In the genomic region with DNA sequence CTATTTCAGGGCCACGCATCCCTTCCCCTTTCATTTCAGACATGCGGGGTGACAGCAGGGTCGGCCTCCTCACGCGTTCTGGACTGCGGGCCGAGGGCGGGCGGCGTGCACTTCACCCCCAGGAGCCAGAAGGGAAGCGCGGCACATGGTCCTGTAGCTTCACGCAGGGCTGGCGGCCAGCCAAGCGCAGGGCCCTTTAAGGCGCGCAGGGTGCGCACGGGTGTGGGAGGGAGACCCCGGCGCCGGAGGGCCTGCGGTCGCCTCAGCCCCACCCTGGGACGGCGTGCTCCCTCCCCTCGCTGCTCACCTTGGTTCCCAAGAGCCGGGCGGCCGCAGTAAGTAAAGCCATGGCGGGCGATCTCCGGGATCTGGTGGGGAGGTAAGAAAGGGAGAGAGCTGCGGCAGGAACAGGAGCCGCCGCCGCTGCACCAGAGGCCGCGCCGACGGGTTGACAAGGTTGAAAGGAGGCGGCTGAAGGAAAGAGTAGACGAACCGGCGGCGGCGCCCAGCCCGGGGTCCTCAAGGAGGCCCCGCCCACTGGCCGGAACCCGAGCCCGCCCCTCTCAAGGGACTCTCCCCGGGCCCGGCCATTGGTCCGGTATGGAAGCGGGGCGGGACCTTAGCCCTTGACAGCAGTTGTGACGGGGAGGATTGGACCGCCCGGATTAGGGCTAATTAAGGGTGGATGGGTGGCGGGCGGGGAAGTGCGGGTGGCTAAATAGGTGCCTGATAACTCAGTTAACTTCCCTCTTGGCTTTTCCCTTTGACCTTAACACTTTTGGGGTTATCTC, we compare ENCODE assay signal across 8 cellular contexts. TPM values are rescaled to one million over a fixed set of nuclear protein-coding genes. Genes with fewer than 3 reads are reported as not detected.
DNase-seq lines count a peak whose midpoint lies in the region; ATAC-seq and TF ChIP-seq lines count a peak whose summit lies in the region.

A gene (minus strand): TSS at position 478 of the 791 bp plus-strand sequence. CDS start 129 bp downstream, at position 349.

- H3K36me3 ChIP-seq in right lobe of liver, result peaks cover 0 to 5% (median 0%) of the 10 kb centered on the region in 4 donors

- peak within 1 kb of the TSS; percentile 98 for H3K27ac Mint-ChIP-seq in activated CD4-positive, alpha-beta memory T cell treated with anti-CD3 and anti-CD28 coated beads for 36 hours

- peaks cover 46% of the 10 kb centered on the region for H3K4me1 Mint-ChIP-seq in activated CD4-positive, alpha-beta memory T cell treated with anti-CD3 and anti-CD28 coated beads for 36 hours (ENCODE audit: low read depth)

- H3K4me1 ChIP-seq in right lobe of liver, result peaks cover 0 to 72% (median 24%) of the 10 kb centered on the region in 4 donors

- H3K27ac ChIP-seq in dorsolateral prefrontal cortex (peak within 1 kb of the TSS; percentile 59 to 98 (median 91)), right lobe of liver (peak within 1 kb of the TSS; percentile 46 to 96 (median 92))

- peak; percentile 83 for TF ChIP-seq POLR2A in right lobe of liver (IDR thresholded peaks at IDR 0.05)

- no peaks in the 10 kb centered on the region for H3K9me3 ChIP-seq in right lobe of liver

- peak; percentile 100 for DNase-seq in CD1c-positive myeloid dendritic cell (ENCODE audit: extremely low spot score)
- DNase-seq in NCI-H82 treated with DMSO at 0.1 percent for 48 hours (lab: John Stamatoyannopoulos, UW; ENCODE audit: unreplicated experiment), result peak; percentile 95
- DNase-seq in activated CD4-positive, alpha-beta memory T cell treated with anti-CD3 and anti-CD28 coated beads for 36 hours, result peak; percentile 99
- DNase-seq in dorsolateral prefrontal cortex, result peak; percentile 96 to 99 (median 99)
- peak; percentile 99 to 100 (median 100) for DNase-seq in right lobe of liver
- DNase-seq in stimulated activated CD4-positive, alpha-beta T cell treated with anti-CD3 and anti-CD28 coated beads, Interleukin-4, amount 100 ng/mL, for 4 hours, result peak; percentile 98 to 99

- ATAC-seq in GM19438 (IDR thresholded peaks at IDR 0.05; ENCODE audit: low read depth, unreplicated experiment), result peak; percentile 89
- ATAC-seq in HG03575 (IDR thresholded peaks at IDR 0.05; ENCODE audit: extremely low read depth, insufficient number of reproducible peaks, low FRiP score, unreplicated experiment), result peak; percentile 51
- peak; percentile 90 to 98 (median 92) for ATAC-seq in right lobe of liver

- H3K27me3 ChIP-seq in dorsolateral prefrontal cortex (no peaks in the 10 kb centered on the region), right lobe of liver (no peaks in the 10 kb centered on the region)

- intact Hi-C loops in activated CD4-positive, alpha-beta memory T cell treated with anti-CD3 and anti-CD28 coated beads for 36 hours (cut with micrococcal nuclease), result loop anchor here (1.0 to 2.0 kb wide), 10 partner anchors 16 to 182 kb away; a partner anchor contains a TSS
- intact Hi-C loops in dorsolateral prefrontal cortex (cut with DNase I), result loop anchor here (1.0 to 2.0 kb wide), 3 partner anchors 15 to 165 kb away; a partner anchor contains a TSS
- intact Hi-C loops in right lobe of liver (cut with DNase I), result no loop called here

- TF ChIP-seq CTCF in dorsolateral prefrontal cortex (IDR thresholded peaks at IDR 0.05 in 54 of 56, conservative IDR thresholded peaks at IDR 0.05 in 2 of 56; ENCODE audit: low read depth in 1 of 56, partially characterized antibody in 56 of 56) (peak in 22 of 56 donors; percentile 3 to 49 (median 23)), right lobe of liver (IDR thresholded peaks at IDR 0.05) (no peak)

- peak within 1 kb of the TSS; percentile 98 for H3K4me3 Mint-ChIP-seq in activated CD4-positive, alpha-beta memory T cell treated with anti-CD3 and anti-CD28 coated beads for 36 hours

- H3K9me3 Mint-ChIP-seq in activated CD4-positive, alpha-beta memory T cell treated with anti-CD3 and anti-CD28 coated beads for 36 hours, result no peaks in the 10 kb centered on the region

- POLR2A ChIA-PET in activated CD4-positive, alpha-beta memory T cell treated with anti-CD3 and anti-CD28 coated beads for 36 hours (lab: Charles Lee), result interaction anchor here (0.6 to 2.4 kb wide), 9 partner anchors 11 to 110 kb away, joined by 3 to 9 read pairs (median 3); a partner anchor contains a TSS

- CTCF ChIA-PET in activated CD4-positive, alpha-beta memory T cell treated with anti-CD3 and anti-CD28 coated beads for 36 hours (lab: Charles Lee), result interaction anchor here (1.0 to 2.0 kb wide), 5 partner anchors 9 to 164 kb away, joined by 3 to 6 read pairs (median 4); a partner anchor contains a TSS

- WGBS in right lobe of liver (ENCODE audit: insufficient coverage, low coverage, low lambda C conversion rate, missing lambda C conversion rate), result 0% methylated on average over 24 of the region's 63 CpGs

- peaks cover 21% of the 10 kb centered on the region for H3K36me3 Mint-ChIP-seq in activated CD4-positive, alpha-beta memory T cell treated with anti-CD3 and anti-CD28 coated beads for 36 hours

- H3K4me3 ChIP-seq in dorsolateral prefrontal cortex, result peak within 1 kb of the TSS; percentile 70 to 99 (median 91)
- peak within 1 kb of the TSS; percentile 79 to 99 (median 94) for H3K4me3 ChIP-seq in right lobe of liver

- no peaks in the 10 kb centered on the region for H3K27me3 Mint-ChIP-seq in activated CD4-positive, alpha-beta memory T cell treated with anti-CD3 and anti-CD28 coated beads for 36 hours

RNA-seq across cellular contexts. Expression of the gene that starts here (rescaled TPM):
- total RNA-seq in activated CD4-positive, alpha-beta memory T cell treated with anti-CD3 and anti-CD28 coated beads for 36 hours, result 100 to 1,000 TPM; 304 to 309 TPM
- 100 to 1,000 TPM; 122 to 244 (median 194) TPM for total RNA-seq in dorsolateral prefrontal cortex
- 100 to 1,000 TPM in 1 of 6 experiments, 10 to 100 TPM in 5; 45.6 to 109 (median 61.2) TPM for total RNA-seq in right lobe of liver

Comparison
In these comparisons a context has a peak if more than half of its experiments do, and no peak if none do; other contexts are left out.
1. Peak in every context shown above with its lines: DNase-seq, ATAC-seq, H3K4me3 ChIP-seq and H3K27ac ChIP-seq.
2. intact Hi-C loops: an anchor here in activated CD4-positive, alpha-beta memory T cell treated with anti-CD3 and anti-CD28 coated beads for 36 hours (1.0 to 2.0 kb wide) and dorsolateral prefrontal cortex (1.0 to 2.0 kb wide); none called in right lobe of liver.